In the genomic region with DNA sequence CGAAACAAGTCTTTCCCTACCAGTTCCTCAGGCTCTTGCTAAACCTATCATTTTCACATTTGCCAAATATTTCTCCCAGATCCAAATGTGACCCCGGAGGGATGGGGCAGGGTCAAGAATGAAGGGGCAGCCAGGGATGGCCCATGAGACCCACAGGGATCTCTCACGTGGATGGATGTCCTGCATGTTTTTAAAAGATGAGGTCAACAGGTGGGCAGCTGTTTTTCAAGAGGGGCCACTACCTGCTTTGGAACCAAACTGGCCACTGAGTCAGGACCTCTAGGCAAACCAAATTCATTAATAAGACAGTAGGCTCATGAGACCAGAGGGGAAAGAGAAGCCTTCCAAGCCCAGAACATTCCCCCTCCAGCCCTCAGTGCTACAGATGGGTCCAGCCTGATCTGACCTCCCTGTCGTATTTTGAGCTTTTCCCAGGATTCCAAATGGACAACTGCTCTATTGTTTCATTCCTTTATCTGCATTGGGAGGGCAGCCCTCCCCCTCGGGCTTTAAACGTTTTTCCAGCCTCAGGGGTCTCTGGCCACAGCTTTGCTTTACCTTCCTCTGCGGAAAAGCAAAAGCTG, we compare ENCODE assay signal across 10 cellular contexts.
A peak's percentile ranks its signal among the peaks of the same experiment; 100 is the strongest.
DNase-seq lines count a peak whose midpoint lies in the region; ATAC-seq and TF ChIP-seq lines count a peak whose summit lies in the region.
"Had no signal": no experiment of that assay in that cellular context is flagged by ENCODE, and none has a peak within 500 bp of the region (broad histone marks: within the 10 kb centered on the region; RNA-seq: fewer than 3 reads in every experiment).

No MANE protein-coding gene starts in this region.

- H3K9me3 Mint-ChIP-seq in activated T-cell treated with anti-CD3 and anti-CD28 coated beads, Interleukin-2, amount 50 U/mL, for 4 hours: no peaks in the 10 kb centered on the region

- H4K91ac ChIP-seq in neuronal stem cell (ENCODE audit: low read depth, low read length, poor library complexity): no peak overlapping the region

- no peak overlapping the region for H3K14ac ChIP-seq in neuronal stem cell (ENCODE audit: low read length)

- no peak overlapping the region for H4K8ac ChIP-seq in neuronal stem cell (ENCODE audit: low read depth, low read length)

- ATAC-seq in gastroesophageal sphincter (no peak), HG02852 (IDR thresholded peaks at IDR 0.05; ENCODE audit: unreplicated experiment) (no peak)
- no peak for ATAC-seq in activated T-cell treated with anti-CD3 and anti-CD28 coated beads, Interleukin-2, amount 50 U/mL, for 4 hours
- ATAC-seq: stimulated activated naive CD8-positive, alpha-beta T cell treated with anti-CD3 and anti-CD28 coated beads, Interleukin-15, Interleukin-2, amounts not matched to agents 100 U/mL and 50 U/mL, for 24 hours had no signal

- no peaks in the 10 kb centered on the region for H3K36me3 ChIP-seq in adipocyte (ENCODE audit: control insufficient read depth, insufficient read depth, low read length, severe bottlenecking)
- no peaks in the 10 kb centered on the region for H3K36me3 ChIP-seq in gastroesophageal sphincter
- H3K36me3 ChIP-seq in neuronal stem cell (replicated peaks in 1 of 2; ENCODE audit: control insufficient read depth in 2 of 2, insufficient read depth in 2 of 2, low read length in 2 of 2): no peaks in the 10 kb centered on the region
- H3K36me3 ChIP-seq in tibial artery: no peaks in the 10 kb centered on the region

- TF ChIP-seq CTCF in gastroesophageal sphincter (IDR thresholded peaks at IDR 0.05) (no peak), tibial artery (IDR thresholded peaks at IDR 0.05) (no peak)

- H3K79me1 ChIP-seq in neuronal stem cell (ENCODE audit: low read depth, low read length): no peaks in the 10 kb centered on the region

- H3K4me1 Mint-ChIP-seq in activated T-cell treated with anti-CD3 and anti-CD28 coated beads, Interleukin-2, amount 50 U/mL, for 4 hours (ENCODE audit: low read depth): peaks cover 6% of the 10 kb centered on the region

- no peak for TF ChIP-seq EP300 in gastroesophageal sphincter (IDR thresholded peaks at IDR 0.05)

- H3K27ac ChIP-seq in gastroesophageal sphincter (peak overlapping the region; percentile 8 to 76 (median 60)), neuronal stem cell (replicated peaks; ENCODE audit: low read length) (no peak overlapping the region), tibial artery (peak overlapping the region; percentile 56 to 73)

- peak overlapping the region; percentile 89 for H2AFZ ChIP-seq in neuronal stem cell (ENCODE audit: low read length)

- no peak overlapping the region for H2BK5ac ChIP-seq in neuronal stem cell (ENCODE audit: low read length)

- no peak overlapping the region for H3K23ac ChIP-seq in neuronal stem cell (ENCODE audit: low read depth, low read length, poor library complexity)

- H2BK120ac ChIP-seq in neuronal stem cell (ENCODE audit: low read depth, low read length): no peak overlapping the region

- no peaks in the 10 kb centered on the region for H3K27me3 Mint-ChIP-seq in activated T-cell treated with anti-CD3 and anti-CD28 coated beads, Interleukin-2, amount 50 U/mL, for 4 hours (ENCODE audit: low read depth)

- H3K9ac ChIP-seq in adipocyte (ENCODE audit: low read length) (peak overlapping the region; percentile 52), neuronal stem cell (ENCODE audit: low read depth, low read length, poor library complexity) (no peak overlapping the region)

- H3K27me3 ChIP-seq in adipocyte (replicated peaks; ENCODE audit: control insufficient read depth, insufficient read depth, low read length): no peaks in the 10 kb centered on the region
- no peaks in the 10 kb centered on the region for H3K27me3 ChIP-seq in gastroesophageal sphincter
- no peaks in the 10 kb centered on the region for H3K27me3 ChIP-seq in neuronal stem cell (ENCODE audit: control insufficient read depth in 3 of 3, insufficient read depth in 3 of 3, low read depth in 1 of 3, low read length in 3 of 3)
- H3K27me3 ChIP-seq in tibial artery: no peaks in the 10 kb centered on the region

- no peak overlapping the region for H3K4ac ChIP-seq in neuronal stem cell (ENCODE audit: low read length)

- H3K9me3 ChIP-seq in adipocyte (ENCODE audit: control insufficient read depth, low read length): peaks cover 3% of the 10 kb centered on the region
- H3K9me3 ChIP-seq in gastroesophageal sphincter: no peaks in the 10 kb centered on the region
- peaks cover 0 to 3% of the 10 kb centered on the region in 2 donors for H3K9me3 ChIP-seq in neuronal stem cell (replicated peaks in 1 of 2; ENCODE audit: control insufficient read depth in 2 of 2, insufficient read depth in 1 of 2, low read depth in 1 of 2, low read length in 2 of 2)
- H3K9me3 ChIP-seq in tibial artery: no peaks in the 10 kb centered on the region

- H2BK15ac ChIP-seq in neuronal stem cell (ENCODE audit: low read length): no peak overlapping the region

- TF ChIP-seq POLR2A in gastroesophageal sphincter (IDR thresholded peaks at IDR 0.05): no peak

- H3K18ac ChIP-seq in neuronal stem cell (ENCODE audit: low read length): no peak overlapping the region

- H3K36me3 Mint-ChIP-seq in activated T-cell treated with anti-CD3 and anti-CD28 coated beads, Interleukin-2, amount 50 U/mL, for 4 hours (ENCODE audit: insufficient read depth): no peaks in the 10 kb centered on the region

- no peak overlapping the region for H2AK5ac ChIP-seq in neuronal stem cell (ENCODE audit: low read depth, low read length)

- peak overlapping the region; percentile 14 for H3K4me3 ChIP-seq in adipocyte (ENCODE audit: low read length)
- no peak overlapping the region for H3K4me3 ChIP-seq in gastroesophageal sphincter
- no peak overlapping the region for H3K4me3 ChIP-seq in neuronal stem cell (ENCODE audit: low read length in 2 of 2)
- H3K4me3 ChIP-seq in tibial artery: peak overlapping the region in 1 of 2 donors; percentile 2

- peaks cover 29% of the 10 kb centered on the region for H3K4me1 ChIP-seq in adipocyte (ENCODE audit: control insufficient read depth, insufficient read depth, low read length)
- peaks cover 0 to 45% (median 21%) of the 10 kb centered on the region in 3 donors for H3K4me1 ChIP-seq in gastroesophageal sphincter
- H3K4me1 ChIP-seq in neuronal stem cell (ENCODE audit: control insufficient read depth in 2 of 2, insufficient read depth in 1 of 2, low read depth in 1 of 2, low read length in 2 of 2): peaks cover 3 to 10% of the 10 kb centered on the region in 2 donors
- peaks cover 0 to 34% (median 24%) of the 10 kb centered on the region in 4 donors for H3K4me1 ChIP-seq in tibial artery

- intact Hi-C loops in tibial artery (cut with DNase I; ENCODE audit: low total_unique reads): no loop called here

- 71 to 83% methylated on average over 2 to 4 of the region's 7 CpGs for WGBS in gastroesophageal sphincter (ENCODE audit: low coverage in 1 of 2), 2 donors
- whole genome bisulfite sequencing in neuronal stem cell (ENCODE audit: extremely low coverage in 2 of 2, insufficient read length in 2 of 2, insufficient replicate concordance in 1 of 2), 2 donors: no CpG with 5 or more reads among the region's 7 CpGs

- H2BK12ac ChIP-seq in neuronal stem cell (ENCODE audit: low read length): no peak overlapping the region

- no peak overlapping the region for H3K4me3 Mint-ChIP-seq in activated T-cell treated with anti-CD3 and anti-CD28 coated beads, Interleukin-2, amount 50 U/mL, for 4 hours

- H3K4me2 ChIP-seq in neuronal stem cell (ENCODE audit: insufficient read depth, low read length, poor library complexity, severe bottlenecking): no peak overlapping the region

- DNase-seq in adipocyte (ENCODE audit: low read depth) (no peak), neuronal stem cell (ENCODE audit: low spot score) (no peak), tibial artery (no peak), NOMO-1 treated with dmso at 0.1 percent for 144 hours (lab: John Stamatoyannopoulos, UW; ENCODE audit: unreplicated experiment) (no peak), medulla oblongata (ENCODE audit: extremely low spot score) (no peak)
- no peak for DNase-seq in activated T-cell treated with anti-CD3 and anti-CD28 coated beads, Interleukin-2, amount 50 U/mL, for 4 hours
- DNase-seq: activated CD8-positive, alpha-beta memory T cell treated with anti-CD3 and anti-CD28 coated beads, Interleukin-2, amount 50 U/mL, for 48 hours; stimulated activated naive CD8-positive, alpha-beta T cell treated with anti-CD3 and anti-CD28 coated beads, Interleukin-15, Interleukin-2, amounts not matched to agents 100 U/mL and 50 U/mL, for 24 hours had no signal
